In genomic region chr5:8907168-8907868, GRCh38 we compare ENCODE assay signal across 1 cellular context.
TF ChIP-seq lines count a peak whose summit lies in the region.

No MANE protein-coding gene starts in this region.

TF ChIP-seq in WTC11, 78 proteins besides CTCF, POLR2A, EP300 and RAD21 (continued from another document):
- TF ChIP-seq ZNF532 (CRISPR knock-in tag; IDR thresholded peaks at IDR 0.05; ENCODE audit: borderline replicate concordance) (no peak), PRRX2 (CRISPR knock-in tag; IDR thresholded peaks at IDR 0.05) (no peak), ZNF317 (CRISPR knock-in tag; IDR thresholded peaks at IDR 0.05; ENCODE audit: borderline replicate concordance, low read depth) (no peak), ZNF512 (CRISPR knock-in tag; IDR thresholded peaks at IDR 0.05; ENCODE audit: borderline replicate concordance) (no peak), NR1H2 (CRISPR knock-in tag; IDR thresholded peaks at IDR 0.05) (no peak), ZSCAN18 (CRISPR knock-in tag; IDR thresholded peaks at IDR 0.05) (no peak), FOXK1 (CRISPR knock-in tag; IDR thresholded peaks at IDR 0.05) (no peak), ZNF416 (CRISPR knock-in tag; IDR thresholded peaks at IDR 0.05) (no peak), SP1 (CRISPR knock-in tag; conservative IDR thresholded peaks at IDR 0.05) (no peak), PREB (CRISPR knock-in tag; IDR thresholded peaks at IDR 0.05; ENCODE audit: borderline replicate concordance) (no peak)
